In the genomic region with DNA sequence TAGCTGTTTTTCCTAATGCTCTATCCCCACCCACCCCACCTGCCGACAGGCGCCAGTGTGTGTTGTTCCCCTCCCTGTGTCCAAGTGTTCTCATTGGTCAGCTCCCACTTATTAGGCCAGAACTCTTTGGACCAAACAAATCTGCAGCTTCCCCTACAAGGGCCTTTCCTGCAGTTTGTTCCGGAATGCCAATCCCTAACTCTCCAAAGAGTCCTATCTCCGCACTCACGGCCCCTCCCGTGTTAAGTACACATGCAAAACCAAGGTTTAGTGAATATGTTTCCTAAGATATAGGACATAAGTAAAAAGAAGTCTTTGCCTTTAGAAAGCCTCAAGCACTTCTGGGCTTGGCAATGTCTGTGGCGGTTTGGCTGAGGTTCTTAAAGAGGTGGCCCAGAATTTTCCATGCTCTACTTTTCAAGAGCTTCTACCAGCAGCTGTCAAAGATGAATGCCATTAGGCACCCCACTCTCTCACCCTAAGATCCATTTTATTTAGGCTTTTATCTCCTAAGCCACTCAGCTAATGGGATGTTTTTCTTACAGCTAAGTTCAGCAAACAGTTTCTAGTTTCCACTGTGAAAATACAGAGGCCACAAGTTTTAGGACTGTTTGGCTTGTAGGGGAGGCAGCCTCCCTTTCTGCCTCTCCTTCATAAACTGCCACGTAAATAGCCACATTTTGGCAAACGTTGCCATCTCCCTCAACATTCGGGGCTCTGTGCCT, we compare ENCODE assay signal across 8 cellular contexts. TPM values are rescaled to one million over a fixed set of nuclear protein-coding genes. Genes with fewer than 3 reads are reported as not detected.
DNase-seq lines count a peak whose midpoint lies in the region; ATAC-seq and TF ChIP-seq lines count a peak whose summit lies in the region.

No MANE protein-coding gene starts in this region.

- H3K27me3 ChIP-seq in PC-9 (ENCODE audit: insufficient read depth, low read depth), result no peaks in the 10 kb centered on the region
- H3K27me3 ChIP-seq in neural cell (ENCODE audit: insufficient read depth, low read depth, low read length), result no peaks in the 10 kb centered on the region

- peaks cover 52% of the 10 kb centered on the region for H3K4me1 ChIP-seq in PC-9 (replicated peaks; ENCODE audit: insufficient read depth)

- H3K27ac ChIP-seq in PC-9 (peak overlapping the region; percentile 89), neural cell (ENCODE audit: low read length) (peak overlapping the region; percentile 81)

- H3K9me2 ChIP-seq in PC-9 (ENCODE audit: insufficient read depth) (no peaks in the 10 kb centered on the region), neural cell (ENCODE audit: insufficient read depth, low read length) (no peaks in the 10 kb centered on the region)

- H3K36me3 ChIP-seq in PC-9 (ENCODE audit: low read depth) (peaks cover 30% of the 10 kb centered on the region), neural cell (ENCODE audit: insufficient read depth, low read length) (no peaks in the 10 kb centered on the region)

- TF ChIP-seq EP300 in neural cell (conservative IDR thresholded peaks at IDR 0.05; ENCODE audit: poor library complexity, severe bottlenecking), result no peak

- H3K79me2 ChIP-seq in PC-9 (ENCODE audit: low read depth), result peaks cover 65% of the 10 kb centered on the region
- peaks cover 35% of the 10 kb centered on the region for H3K79me2 ChIP-seq in neural cell (replicated peaks; ENCODE audit: insufficient read depth, low read length)

- CTCF ChIA-PET in PC-9 (lab: Charles Lee), result interaction anchor here (0.6 to 1.0 kb wide), 3 partner anchors 12 to 367 kb away, joined by 3 to 4 read pairs (median 3); no protein-coding TSS in a partner anchor

- H3F3A ChIP-seq in PC-9 (ENCODE audit: insufficient read depth, low read depth) (peaks cover 26% of the 10 kb centered on the region), neural cell (ENCODE audit: insufficient read depth, low read length, poor library complexity, severe bottlenecking) (no peaks in the 10 kb centered on the region)

- H3K4me3 ChIP-seq in GM12864 (ENCODE audit: low read depth, low read length), result peak overlapping the region; percentile 66
- peak overlapping the region; percentile 69 for H3K4me3 ChIP-seq in PC-9
- peak overlapping the region; percentile 93 for H3K4me3 ChIP-seq in epithelial cell of proximal tubule (ENCODE audit: low read depth, low read length)
- H3K4me3 ChIP-seq in neural cell (ENCODE audit: low read length), result peak overlapping the region; percentile 93

- H4K20me1 ChIP-seq in PC-9 (ENCODE audit: insufficient read depth) (peaks cover 45% of the 10 kb centered on the region), neural cell (ENCODE audit: insufficient read depth) (no peaks in the 10 kb centered on the region)

- DNase-seq in GM12864 (ENCODE audit: low read depth) (no peak), PC-9 (peak in 1 of 2 experiments; percentile 35), epithelial cell of proximal tubule (ENCODE audit: low read depth) (no peak), NOMO-1 (lab: John Stamatoyannopoulos, UW; ENCODE audit: unreplicated experiment in 2 of 2) (no peak), A172 (ENCODE audit: low spot score) (no peak), NCI-H146 (lab: John Stamatoyannopoulos, UW) (no peak)

- TF ChIP-seq CTCF in GM12864 (IDR thresholded peaks at IDR 0.05; ENCODE audit: low read depth, low read length, missing control alignments) (no peak), PC-9 (conservative IDR thresholded peaks at IDR 0.05) (no peak), epithelial cell of proximal tubule (conservative IDR thresholded peaks at IDR 0.05; ENCODE audit: low read depth, low read length) (no peak), neural cell (IDR thresholded peaks at IDR 0.05; ENCODE audit: poor library complexity, severe bottlenecking) (no peak)

- H2AFZ ChIP-seq in PC-9, result no peak overlapping the region; the same call in 1 of the 2 replicates
- H2AFZ ChIP-seq in neural cell (ENCODE audit: low read depth, low read length), result no peak overlapping the region

- no TSS peak for BruUV-seq in PC-9 (replicated peaks; lab: Mats Ljungman, UMichigan)

- H3K9me3 ChIP-seq in PC-9 (ENCODE audit: insufficient read depth, low read depth), result no peaks in the 10 kb centered on the region; the same call in 1 of the 2 replicates
- no peaks in the 10 kb centered on the region for H3K9me3 ChIP-seq in neural cell (ENCODE audit: low read length)

- H3K4me2 ChIP-seq in PC-9 (peak overlapping the region; percentile 97), neural cell (ENCODE audit: low read length) (peak overlapping the region; percentile 35)

- H3K9ac ChIP-seq in neural cell (ENCODE audit: low read length), result peak overlapping the region; percentile 95

- POLR2A ChIA-PET in PC-9 (lab: Charles Lee; ENCODE audit: unreplicated experiment), result interaction anchor here (0.6 to 1.0 kb wide), 2 partner anchors 33 to 274 kb away, joined by 6 to 7 read pairs; no protein-coding TSS in a partner anchor

- intact Hi-C loops in PC-9 (cut with micrococcal nuclease; ENCODE audit: unreplicated experiment), result loop anchor here (1.0 to 10.0 kb wide), 5 partner anchors 11 to 572 kb away; a partner anchor contains a TSS

- TF ChIP-seq RAD21 in neural cell (conservative IDR thresholded peaks at IDR 0.05), result no peak

- ATAC-seq in GM19467 (IDR thresholded peaks at IDR 0.05; ENCODE audit: unreplicated experiment), result no peak

TF ChIP-seq in neural cell, 6 proteins besides CTCF, POLR2A, EP300 and RAD21:
- TF ChIP-seq SMC3 (conservative IDR thresholded peaks at IDR 0.05; ENCODE audit: poor library complexity) (no peak), MXI1 (conservative IDR thresholded peaks at IDR 0.05; ENCODE audit: poor library complexity, severe bottlenecking) (no peak)
- TF ChIP-seq, protein P1, sequence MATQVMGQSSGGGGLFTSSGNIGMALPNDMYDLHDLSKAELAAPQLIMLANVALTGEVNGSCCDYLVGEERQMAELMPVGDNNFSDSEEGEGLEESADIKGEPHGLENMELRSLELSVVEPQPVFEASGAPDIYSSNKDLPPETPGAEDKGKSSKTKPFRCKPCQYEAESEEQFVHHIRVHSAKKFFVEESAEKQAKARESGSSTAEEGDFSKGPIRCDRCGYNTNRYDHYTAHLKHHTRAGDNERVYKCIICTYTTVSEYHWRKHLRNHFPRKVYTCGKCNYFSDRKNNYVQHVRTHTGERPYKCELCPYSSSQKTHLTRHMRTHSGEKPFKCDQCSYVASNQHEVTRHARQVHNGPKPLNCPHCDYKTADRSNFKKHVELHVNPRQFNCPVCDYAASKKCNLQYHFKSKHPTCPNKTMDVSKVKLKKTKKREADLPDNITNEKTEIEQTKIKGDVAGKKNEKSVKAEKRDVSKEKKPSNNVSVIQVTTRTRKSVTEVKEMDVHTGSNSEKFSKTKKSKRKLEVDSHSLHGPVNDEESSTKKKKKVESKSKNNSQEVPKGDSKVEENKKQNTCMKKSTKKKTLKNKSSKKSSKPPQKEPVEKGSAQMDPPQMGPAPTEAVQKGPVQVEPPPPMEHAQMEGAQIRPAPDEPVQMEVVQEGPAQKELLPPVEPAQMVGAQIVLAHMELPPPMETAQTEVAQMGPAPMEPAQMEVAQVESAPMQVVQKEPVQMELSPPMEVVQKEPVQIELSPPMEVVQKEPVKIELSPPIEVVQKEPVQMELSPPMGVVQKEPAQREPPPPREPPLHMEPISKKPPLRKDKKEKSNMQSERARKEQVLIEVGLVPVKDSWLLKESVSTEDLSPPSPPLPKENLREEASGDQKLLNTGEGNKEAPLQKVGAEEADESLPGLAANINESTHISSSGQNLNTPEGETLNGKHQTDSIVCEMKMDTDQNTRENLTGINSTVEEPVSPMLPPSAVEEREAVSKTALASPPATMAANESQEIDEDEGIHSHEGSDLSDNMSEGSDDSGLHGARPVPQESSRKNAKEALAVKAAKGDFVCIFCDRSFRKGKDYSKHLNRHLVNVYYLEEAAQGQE (IDR thresholded peaks at IDR 0.05; ENCODE audit: borderline replicate concordance), result no peak

RNA-seq across cellular contexts. Expression of a gene that starts 1.6 kb away (rescaled TPM):
- total RNA-seq in PC-9 (2021), result 288 and 291 TPM in 2 replicates
- 427 and 615 TPM in 2 replicates for total RNA-seq in epithelial cell of proximal tubule
- 248 and 253 TPM in 2 replicates for polyA plus RNA-seq in neural cell
- polyA minus RNA-seq in neural cell, result 95.0 and 134 TPM in 2 replicates
- total RNA-seq in A172 (2014; rRNA removed; shearing (Covaris generic)), result 615 and 682 TPM in 2 replicates

RNA-seq across cellular contexts. Expression of a gene that starts 34.0 kb away (rescaled TPM):
- total RNA-seq in PC-9 (2021) (0.90 TPM in 1 of 2 replicates, not detected in the other), epithelial cell of proximal tubule (not detected in 2 replicates)
- polyA plus RNA-seq in neural cell, result not detected in 2 replicates
- polyA minus RNA-seq in neural cell, result not detected in 2 replicates
- not detected in 2 replicates for total RNA-seq in A172 (2014; rRNA removed; shearing (Covaris generic))

RNA-seq across cellular contexts. Expression of a gene that starts 39.7 kb away (rescaled TPM):
- total RNA-seq in PC-9 (2021), result 28.3 and 32.9 TPM in 2 replicates
- total RNA-seq in epithelial cell of proximal tubule, result 20.3 and 25.0 TPM in 2 replicates
- polyA plus RNA-seq in neural cell, result 112 and 115 TPM in 2 replicates
- polyA minus RNA-seq in neural cell, result 101 and 123 TPM in 2 replicates
- total RNA-seq in A172 (2014; rRNA removed; shearing (Covaris generic)), result 64.8 and 66.4 TPM in 2 replicates
